ENCODE assay signal across 16 cellular contexts in the genomic region with DNA sequence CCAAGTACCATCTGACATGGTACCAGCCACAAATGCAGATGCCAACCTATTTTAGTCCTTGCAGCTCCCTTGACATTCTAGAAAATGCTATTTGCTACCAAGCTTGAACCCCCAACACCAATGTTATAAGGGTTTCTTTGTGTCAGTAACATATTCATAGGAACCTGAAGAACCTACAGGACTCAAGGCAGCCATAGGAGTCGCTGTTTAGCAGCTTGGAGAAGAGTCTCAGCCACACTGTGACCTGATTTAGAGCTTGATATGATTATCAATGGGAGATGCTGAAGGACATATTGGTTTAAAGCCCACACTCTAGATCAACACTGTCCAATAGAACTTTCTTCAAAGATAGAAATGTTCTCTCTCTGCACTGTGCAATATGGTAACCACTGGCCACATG. TPM values are rescaled to one million over a fixed set of nuclear protein-coding genes. Genes with fewer than 3 reads are reported as not detected.
A peak's percentile ranks its signal among the peaks of the same experiment; 100 is the strongest.
DNase-seq lines count a peak whose midpoint lies in the region; ATAC-seq and TF ChIP-seq lines count a peak whose summit lies in the region.
"Had no signal": no experiment of that assay in that cellular context is flagged by ENCODE, and none has a peak within 500 bp of the region (broad histone marks: within the 10 kb centered on the region; RNA-seq: fewer than 3 reads in every experiment).

No MANE protein-coding gene starts in this region.

- H3K27ac Mint-ChIP-seq in GM23338: no peak overlapping the region
- H3K27ac Mint-ChIP-seq: CD4-positive, CD25-positive, alpha-beta regulatory T cell had no signal

- TF ChIP-seq CTCF in BE2C (IDR thresholded peaks at IDR 0.05; ENCODE audit: low read depth, low read length): peak; percentile 51
- TF ChIP-seq CTCF in GM23338 (conservative IDR thresholded peaks at IDR 0.05; ENCODE audit: low read depth in 2 of 2): peak; percentile 52 to 63
- peak; percentile 36 for TF ChIP-seq CTCF in fibroblast of mammary gland (conservative IDR thresholded peaks at IDR 0.05; ENCODE audit: control insufficient read depth, insufficient read depth, low read depth, low read length)

- H3K27me3 ChIP-seq in BE2C (no peaks in the 10 kb centered on the region), GM23338 (ENCODE audit: insufficient read depth) (peaks cover 14% of the 10 kb centered on the region)
- H3K27me3 ChIP-seq: ascending aorta had no signal

- no peak overlapping the region for H3K4me3 ChIP-seq in BE2C (ENCODE audit: low read depth, low read length)
- no peak overlapping the region for H3K4me3 ChIP-seq in GM23338
- no peak overlapping the region for H3K4me3 ChIP-seq in fibroblast of mammary gland (ENCODE audit: control insufficient read depth, low read depth, low read length)
- H3K4me3 ChIP-seq: ascending aorta, HAP-1, prostate gland had no signal

- H3F3A ChIP-seq in GM23338 (replicated peaks; ENCODE audit: low read depth): no peaks in the 10 kb centered on the region

- no peak overlapping the region for H2AFZ ChIP-seq in GM23338

- H3K27ac ChIP-seq in GM23338 (ENCODE audit: low read depth): no peak overlapping the region
- H3K27ac ChIP-seq: ascending aorta, prostate gland, VCaP had no signal

- H3K9me3 ChIP-seq in BE2C: no peaks in the 10 kb centered on the region
- H3K9me3 ChIP-seq: ascending aorta, HAP-1, prostate gland had no signal

- ATAC-seq in GM23338 (peak; percentile 66), HG02884 (IDR thresholded peaks at IDR 0.05; ENCODE audit: unreplicated experiment) (no peak), HG02623 (IDR thresholded peaks at IDR 0.05; ENCODE audit: unreplicated experiment) (no peak), HG02885 (IDR thresholded peaks at IDR 0.05; ENCODE audit: poor library complexity, unreplicated experiment) (no peak)
- ATAC-seq: stimulated activated naive CD8-positive, alpha-beta T cell treated with anti-CD3 and anti-CD28 coated beads, Interleukin-15, Interleukin-2, amounts not matched to agents 100 U/mL and 50 U/mL, for 24 hours had no signal

- H3K36me3 ChIP-seq in BE2C (no peaks in the 10 kb centered on the region), GM23338 (ENCODE audit: insufficient read depth) (no peaks in the 10 kb centered on the region)
- H3K36me3 ChIP-seq: ascending aorta, HAP-1, prostate gland had no signal

- peaks cover 11% of the 10 kb centered on the region for H3K27me3 Mint-ChIP-seq in GM23338 (ENCODE audit: insufficient read depth, low read depth, poor library complexity)

- no peaks in the 10 kb centered on the region for H4K20me1 ChIP-seq in GM23338 (replicated peaks; ENCODE audit: insufficient read depth)

- H3K4me1 ChIP-seq in BE2C (no peaks in the 10 kb centered on the region), GM23338 (ENCODE audit: insufficient read depth) (peaks cover 2% of the 10 kb centered on the region; the same call in 1 of the 2 replicates)
- H3K4me1 ChIP-seq: ascending aorta, prostate gland had no signal

- H3K4me3 Mint-ChIP-seq in GM23338: no peak overlapping the region
- H3K4me3 Mint-ChIP-seq: CD4-positive, CD25-positive, alpha-beta regulatory T cell had no signal

- H3K4me1 Mint-ChIP-seq in GM23338: no peaks in the 10 kb centered on the region; the same call in 2 of the 3 replicates

- H3K36me3 Mint-ChIP-seq in GM23338 (ENCODE audit: low read depth): no peaks in the 10 kb centered on the region
- H3K36me3 Mint-ChIP-seq: CD4-positive, CD25-positive, alpha-beta regulatory T cell had no signal

- 0 out of 2 replicates have a peak, but pooled peaks cover 5% of the 10 kb centered on the region for H3K9me2 ChIP-seq in GM23338 (ENCODE audit: insufficient read depth)

- DNase-seq in BE2C (no peak), GM23338 (ENCODE audit: low spot score) (peak; percentile 58), RPMI8226 (peak; percentile 13), fibroblast of mammary gland (ENCODE audit: low read depth) (no peak), NOMO-1 treated with DMSO at 0.1 percent for 48 hours (lab: John Stamatoyannopoulos, UW; ENCODE audit: unreplicated experiment) (no peak)
- DNase-seq: CD4-positive, CD25-positive, alpha-beta regulatory T cell; mesenchymal stem cell; NCI-H2171 treated with DMSO at 0.1 percent for 48 hours; stimulated activated naive CD8-positive, alpha-beta T cell treated with anti-CD3 and anti-CD28 coated beads, Interleukin-15, Interleukin-2, amounts not matched to agents 100 U/mL and 50 U/mL, for 24 hours had no signal

- H3K79me2 ChIP-seq in GM23338 (replicated peaks; ENCODE audit: insufficient read depth): no peaks in the 10 kb centered on the region

- no peaks in the 10 kb centered on the region for H3K9me3 Mint-ChIP-seq in GM23338
- H3K9me3 Mint-ChIP-seq: CD4-positive, CD25-positive, alpha-beta regulatory T cell had no signal

- H3K4me2 ChIP-seq in GM23338: no peak overlapping the region

TF ChIP-seq in GM23338, 12 proteins besides CTCF, POLR2A, EP300 and RAD21:
- no peak for TF ChIP-seq STAT1 (IDR thresholded peaks at IDR 0.05; ENCODE audit: unreplicated experiment)
TF ChIP-seq in GM23338: peak in this region for 0.

RNA-seq across cellular contexts. Expression of gene ZFR, which starts 6.4 kb away (rescaled TPM):
- polyA plus RNA-seq in BE2C (2012; ENCODE audit: insufficient read depth, insufficient read length, low read depth): 68.5 TPM
- 103 and 107 TPM in 2 replicates for total RNA-seq in GM23338 (2014; rRNA removed; shearing (Covaris generic))
- polyA plus RNA-seq in GM23338 (2016; fragmentation: Nextera tagmentation; extraction: Ambion mirVana): 79.2 and 92.4 TPM in 2 replicates

Comparison
In these comparisons a context has a peak if more than half of its experiments do, and no peak if none do; other contexts are left out.
1. DNase-seq: peak in GM23338 (single experiment) and RPMI8226 (single experiment); none in BE2C (single experiment), fibroblast of mammary gland (single experiment) and NOMO-1 treated with DMSO at 0.1 percent for 48 hours (single experiment).
2. Peak in every context shown above with its lines, with median percentiles within 50 percentile points of each other: CTCF ChIP-seq.